In genomic region chr2:28895189-28895893, GRCh38 we compare ENCODE assay signal across 8 cellular contexts. TPM values are rescaled to one million over a fixed set of nuclear protein-coding genes. Genes with fewer than 3 reads are reported as not detected.
DNase-seq lines count a peak whose midpoint lies in the region; ATAC-seq, FAIRE-seq and TF ChIP-seq lines count a peak whose summit lies in the region.

No MANE protein-coding gene starts in this region.

- peak; percentile 8 for DNase-seq in Ammon's horn (ENCODE audit: low spot score)
- DNase-seq in HT1080 (ENCODE audit: low read depth), result peak; percentile 46
- peak; percentile 46 for DNase-seq in UCSD-AML1 (lab: John Stamatoyannopoulos, UW; ENCODE audit: unreplicated experiment)
- peak; percentile 22 to 58 for DNase-seq in cardiac fibroblast (ENCODE audit: low read depth in 2 of 2)
- peak; percentile 72 for DNase-seq in kidney
- DNase-seq in stimulated activated CD4-positive, alpha-beta T cell treated with anti-CD3 and anti-CD28 coated beads, Interleukin-1b, Interleukin-23, amount 100 ng/mL, for 48 hours, result peak; percentile 52

- no peak for TF ChIP-seq CTCF in cardiac fibroblast (IDR thresholded peaks at IDR 0.05; ENCODE audit: low read depth, low read length)
- no peak for TF ChIP-seq CTCF in kidney (IDR thresholded peaks at IDR 0.05; ENCODE audit: borderline replicate concordance, extremely low read depth, insufficient read depth)

- H3K4me3 ChIP-seq in cardiac fibroblast (replicated peaks in 1 of 2; ENCODE audit: low read depth in 2 of 2, low read length in 2 of 2) (peak overlapping the region; percentile 97 to 99), kidney (ENCODE audit: low read length in 2 of 2) (peak overlapping the region; percentile 92 to 93)

- ATAC-seq in GM19452 (IDR thresholded peaks at IDR 0.05; ENCODE audit: unreplicated experiment) (peak; percentile 21), GM18907 (IDR thresholded peaks at IDR 0.05; ENCODE audit: unreplicated experiment) (no peak)

- intact Hi-C loops in kidney (cut with DNase I), result no loop called here

- H3K9ac ChIP-seq in kidney (ENCODE audit: low read length in 2 of 2), result peak overlapping the region; percentile 69 to 86

- H3K4me1 ChIP-seq in kidney (ENCODE audit: control insufficient read depth in 1 of 2, insufficient read depth in 1 of 2, low read depth in 1 of 2, low read length in 2 of 2), result peaks cover 0 to 12% of the 10 kb centered on the region in 2 donors

- no peak for FAIRE-seq in kidney (lab: Jason Lieb, UNC)

- H3K36me3 ChIP-seq in kidney (ENCODE audit: control insufficient read depth in 1 of 2, insufficient read depth in 2 of 2, low read length in 2 of 2), result no peaks in the 10 kb centered on the region

- H3K27ac ChIP-seq in kidney (ENCODE audit: low read depth in 2 of 2, low read length in 2 of 2), result peak overlapping the region; percentile 51 to 85

- H3K9me3 ChIP-seq in kidney (ENCODE audit: control insufficient read depth in 1 of 2, low read length in 2 of 2), result no peaks in the 10 kb centered on the region

RNA-seq across cellular contexts. Expression of gene WDR43, which starts 0.9 kb away (rescaled TPM):
- total RNA-seq in HT1080 (2014; rRNA removed; shearing (Covaris generic)), result 98.1 and 140 TPM in 2 replicates
- 45.8 and 53.2 TPM in 2 replicates for polyA plus RNA-seq in HT1080 (2015; cell fraction: cytosol; rRNA removed)
- polyA plus RNA-seq in HT1080 (2015; cell fraction: nucleus; rRNA removed), result 72.2 and 77.9 TPM in 2 replicates
- total RNA-seq in kidney, result 40.5 TPM
- 9.6 TPM for polyA plus RNA-seq in kidney (ENCODE audit: insufficient read depth, low read depth, low replicate concordance)

RNA-seq across cellular contexts. Expression of gene TRMT61B, which starts 25.2 kb away (rescaled TPM):
- 16.3 and 21.3 TPM in 2 replicates for total RNA-seq in HT1080 (2014; rRNA removed; shearing (Covaris generic))
- polyA plus RNA-seq in HT1080 (2015; cell fraction: cytosol; rRNA removed), result 11.4 and 13.2 TPM in 2 replicates
- polyA plus RNA-seq in HT1080 (2015; cell fraction: nucleus; rRNA removed), result 12.7 and 16.0 TPM in 2 replicates
- 14.4 TPM for total RNA-seq in kidney
- 18.4 TPM for polyA plus RNA-seq in kidney (ENCODE audit: insufficient read depth, low read depth, low replicate concordance)

Comparison
In these comparisons a context has a peak if more than half of its experiments do, and no peak if none do; other contexts are left out.
1. DNase-seq: peak in every context shown above with its lines; median percentile 72 in kidney; 52 in stimulated activated CD4-positive, alpha-beta T cell treated with anti-CD3 and anti-CD28 coated beads, Interleukin-1b, Interleukin-23, amount 100 ng/mL, for 48 hours; 46 in HT1080; 46 in UCSD-AML1; 40 in cardiac fibroblast; 8 in Ammon's horn.